ENCODE assay signal across 9 cellular contexts in genomic region chr4:1714303-1715001, GRCh38. TPM values are rescaled to one million over a fixed set of nuclear protein-coding genes. Genes with fewer than 3 reads are reported as not detected.
A peak's percentile ranks its signal among the peaks of the same experiment; 100 is the strongest.
DNase-seq lines count a peak whose midpoint lies in the region; ATAC-seq, FAIRE-seq and TF ChIP-seq lines count a peak whose summit lies in the region.
"Had no signal": no experiment of that assay in that cellular context is flagged by ENCODE, and none has a peak within 500 bp of the region (broad histone marks: within the 10 kb centered on the region; RNA-seq: fewer than 3 reads in every experiment).

No MANE protein-coding gene starts in this region.

- no peak overlapping the region for H2AFZ ChIP-seq in GM12878 (ENCODE audit: control insufficient read depth, low read depth, low read length)

- peaks cover 4% of the 10 kb centered on the region for H4K20me1 ChIP-seq in GM12878 (ENCODE audit: control insufficient read depth, insufficient read depth)

- peak overlapping the region; percentile 99 for H3K27ac ChIP-seq in GM12878 (ENCODE audit: control insufficient read depth, insufficient read depth)

- H3K27me3 Mint-ChIP-seq in activated CD4-positive, alpha-beta T cell treated with anti-CD3 and anti-CD28 coated beads, Interleukin-2, amount 10 ng/mL, durations not matched to agents 7 days and 5 days = no peaks in the 10 kb centered on the region
- no peaks in the 10 kb centered on the region for H3K27me3 Mint-ChIP-seq in stimulated activated memory B cell treated with anti-CD40 and anti-IgM and Interleukin-4, amounts not matched to agents 10 μg/mL and 1 μg/mL and 100 μg/mL, for 72 hours

- H3K4me3 ChIP-seq in GM12878 = peak overlapping the region; percentile 98

- WGBS in GM12878 (ENCODE audit: insufficient coverage, insufficient replicate concordance, low lambda C conversion rate, missing lambda C conversion rate) = 15% methylated on average over 9 of the region's 9 CpGs

- SMC1A ChIA-PET in GM12878 (lab: Charles Lee; ENCODE audit: uncharacterized antibody, unreplicated experiment) = interaction anchor here (0.7 to 1.3 kb wide), 3 partner anchors 8 to 21 kb away, joined by 3 to 4 read pairs (median 3); no protein-coding TSS in a partner anchor

- in situ Hi-C loops in GM12878 (cut with MboI) = no loop called here

- H3K4me1 Mint-ChIP-seq in activated CD4-positive, alpha-beta T cell treated with anti-CD3 and anti-CD28 coated beads, Interleukin-2, amount 10 ng/mL, durations not matched to agents 7 days and 5 days = peaks cover 60% of the 10 kb centered on the region
- peaks cover 84% of the 10 kb centered on the region for H3K4me1 Mint-ChIP-seq in stimulated activated memory B cell treated with anti-CD40 and anti-IgM and Interleukin-4, amounts not matched to agents 10 μg/mL and 1 μg/mL and 100 μg/mL, for 72 hours

- no peaks in the 10 kb centered on the region for H3K9me3 Mint-ChIP-seq in activated CD4-positive, alpha-beta T cell treated with anti-CD3 and anti-CD28 coated beads, Interleukin-2, amount 10 ng/mL, durations not matched to agents 7 days and 5 days
- no peaks in the 10 kb centered on the region for H3K9me3 Mint-ChIP-seq in stimulated activated memory B cell treated with anti-CD40 and anti-IgM and Interleukin-4, amounts not matched to agents 10 μg/mL and 1 μg/mL and 100 μg/mL, for 72 hours

- no peak for DNase-seq in activated CD4-positive, alpha-beta T cell treated with anti-CD3 and anti-CD28 coated beads, Interleukin-2, amount 10 ng/mL, durations not matched to agents 7 days and 5 days
- DNase-seq in activated CD4-positive, alpha-beta T cell treated with anti-CD3 and anti-CD28 coated beads for 1 hour = no peak
- DNase-seq in NCI-H526 treated with DMSO at 0.1 percent for 48 hours (lab: John Stamatoyannopoulos, UW) (peak; percentile 52), GM12878 (ENCODE audit: low read depth, low spot score) (no peak), cerebellum (ENCODE audit: low spot score) (no peak), HuH-7.5 (ENCODE audit: low spot score) (no peak), medulla oblongata (ENCODE audit: extremely low spot score) (no peak)

- peak overlapping the region; percentile 96 for H3K4me3 Mint-ChIP-seq in activated CD4-positive, alpha-beta T cell treated with anti-CD3 and anti-CD28 coated beads, Interleukin-2, amount 10 ng/mL, durations not matched to agents 7 days and 5 days
- peak overlapping the region; percentile 99 for H3K4me3 Mint-ChIP-seq in stimulated activated memory B cell treated with anti-CD40 and anti-IgM and Interleukin-4, amounts not matched to agents 10 μg/mL and 1 μg/mL and 100 μg/mL, for 72 hours

- no peak for TF ChIP-seq EP300 in GM12878 (IDR thresholded peaks at IDR 0.05; ENCODE audit: borderline replicate concordance in 1 of 2, control insufficient read depth in 1 of 2, low read depth in 2 of 2, low read length in 2 of 2)

- intact Hi-C loops in GM12878 (cut with micrococcal nuclease; ENCODE audit: unreplicated experiment) = loop anchor here (5.0 kb wide), 1 partner anchor 158 kb away; the partner anchor contains the start of gene NSD2

- no peak for TF ChIP-seq RAD21 in GM12878 (IDR thresholded peaks at IDR 0.05; ENCODE audit: insufficient read depth, low read depth, low read length)

- peak overlapping the region; percentile 97 for H3K9ac ChIP-seq in GM12878 (ENCODE audit: control insufficient read depth, insufficient read depth, low read length)

- peaks cover 70% of the 10 kb centered on the region for H3K79me2 ChIP-seq in GM12878 (ENCODE audit: control insufficient read depth, insufficient read depth, low read length)

- H3K9me3 ChIP-seq in GM12878 (replicated peaks; ENCODE audit: control insufficient read depth, insufficient read depth, low read length) = no peaks in the 10 kb centered on the region

- ATAC-seq in GM12878 = peak; percentile 7
- ATAC-seq in stimulated activated memory B cell treated with anti-CD40 and anti-IgM and Interleukin-4, amounts not matched to agents 10 μg/mL and 1 μg/mL and 100 μg/mL, for 72 hours = no peak

- H3K4me1 ChIP-seq in GM12878 (ENCODE audit: control insufficient read depth, insufficient read depth, low read length) = peaks cover 31% of the 10 kb centered on the region

- CTCF ChIA-PET in activated CD4-positive, alpha-beta T cell treated with anti-CD3 and anti-CD28 coated beads, Interleukin-2, amount 10 ng/mL, durations not matched to agents 7 days and 5 days (lab: Charles Lee) = interaction anchor here (1.1 to 1.2 kb wide), 2 partner anchors 11 to 21 kb away, joined by 3 to 4 read pairs; no protein-coding TSS in a partner anchor
- CTCF ChIA-PET in GM12878 (lab: Yijun Ruan, JAX) = interaction anchor here (1.4 to 16.2 kb wide), 2 partner anchors 9 to 21 kb away, joined by 6 to 258 read pairs; no protein-coding TSS in a partner anchor

- no peak for TF ChIP-seq POLR2A in GM12878 (IDR thresholded peaks at IDR 0.05; ENCODE audit: low read depth, low read length)

- no peak for FAIRE-seq in GM12878 (lab: Jason Lieb, UNC)
- FAIRE-seq: HTR-8/SVneo had no signal

- POLR2A ChIA-PET in activated CD4-positive, alpha-beta T cell treated with anti-CD3 and anti-CD28 coated beads, Interleukin-2, amount 10 ng/mL, durations not matched to agents 7 days and 5 days (lab: Charles Lee) = no interaction called here
- POLR2A ChIA-PET in GM12878 (lab: Charles Lee) = interaction anchor here (0.6 to 3.4 kb wide), 5 partner anchors 8 to 822 kb away, joined by 3 to 34 read pairs (median 4); partner anchors contain the start of genes TACC3 and TMEM129

- RAD21 ChIA-PET in GM12878 (lab: Charles Lee; ENCODE audit: unreplicated experiment) = interaction anchor here (0.8 to 2.5 kb wide), 4 partner anchors 9 to 21 kb away, joined by 3 to 14 read pairs (median 4); no protein-coding TSS in a partner anchor

- peaks cover 4 to 9% of the 10 kb centered on the region in 2 experiments for H3K36me3 ChIP-seq in GM12878 (ENCODE audit: control insufficient read depth in 2 of 2, insufficient read depth in 2 of 2, low read length in 1 of 2)

- H3K4me2 ChIP-seq in GM12878 (ENCODE audit: control insufficient read depth, insufficient read depth) = peak overlapping the region; percentile 98

- no TSS peak for BruUV-seq in GM12878 (replicated peaks; lab: Mats Ljungman, UMichigan)

- no peaks in the 10 kb centered on the region for H3K27me3 ChIP-seq in GM12878 (replicated peaks in 1 of 2; ENCODE audit: control insufficient read depth in 2 of 2, insufficient read depth in 2 of 2, low read length in 1 of 2)

- TF ChIP-seq CTCF in GM12878 (IDR thresholded peaks at IDR 0.05 in 2 of 3, conservative IDR thresholded peaks at IDR 0.05 in 1 of 3; ENCODE audit: control insufficient read depth in 2 of 3, extremely low read depth in 1 of 3, insufficient read depth in 1 of 3, low read depth in 3 of 3, low read length in 3 of 3) = no peak

- peaks cover 37% of the 10 kb centered on the region for H3K36me3 Mint-ChIP-seq in activated CD4-positive, alpha-beta T cell treated with anti-CD3 and anti-CD28 coated beads, Interleukin-2, amount 10 ng/mL, durations not matched to agents 7 days and 5 days (ENCODE audit: low read depth)
- peaks cover 17% of the 10 kb centered on the region for H3K36me3 Mint-ChIP-seq in stimulated activated memory B cell treated with anti-CD40 and anti-IgM and Interleukin-4, amounts not matched to agents 10 μg/mL and 1 μg/mL and 100 μg/mL, for 72 hours

- H3K27ac Mint-ChIP-seq in activated CD4-positive, alpha-beta T cell treated with anti-CD3 and anti-CD28 coated beads, Interleukin-2, amount 10 ng/mL, durations not matched to agents 7 days and 5 days = peak overlapping the region; percentile 96
- H3K27ac Mint-ChIP-seq in stimulated activated memory B cell treated with anti-CD40 and anti-IgM and Interleukin-4, amounts not matched to agents 10 μg/mL and 1 μg/mL and 100 μg/mL, for 72 hours = peak overlapping the region; percentile 96

RNA-seq across cellular contexts. Expression of gene SLBP, which starts 2.3 kb away (rescaled TPM):
- 100 to 1,000 TPM; 116 to 137 TPM for total RNA-seq in activated CD4-positive, alpha-beta T cell treated with anti-CD3 and anti-CD28 coated beads, Interleukin-2, amount 10 ng/mL, durations not matched to agents 7 days and 5 days
- total RNA-seq in GM12878 (2013; cell fraction: nucleolus; rRNA removed) = 19.4 and 19.5 TPM in 2 replicates
- total RNA-seq in GM12878 (2014; rRNA removed) (185 and 205 TPM in 2 replicates), GM12878 (2014; rRNA removed; fragmentation: Illumina TruSeq; extraction: Trizol) (138 and 147 TPM in 2 replicates), GM12878 (2021) (111 and 114 TPM in 2 replicates), cerebellum (25.5 TPM)
- 68.6 TPM for polyA plus RNA-seq in GM12878 (2011; ENCODE audit: low read depth)
- polyA plus RNA-seq in GM12878 (2011; rRNA removed) (168 and 247 TPM in 2 replicates), GM12878 (2014; fragmentation: Illumina TruSeq; extraction: Trizol) (206 and 227 TPM in 2 replicates), GM12878 (2014; fragmentation: Nextera tagmentation; extraction: Ambion mirVana) (100 to 1,000 TPM in 1 of 2 experiments, 10 to 100 TPM in 1; 94.4 to 101 TPM), GM12878 (2014; rRNA removed) (142 and 148 TPM in 2 replicates), GM12878 (2016; fragmentation: Nextera tagmentation; extraction: Ambion mirVana) (100 to 1,000 TPM; 277 to 278 TPM)
- 91.0 and 98.4 TPM in 2 replicates for polyA plus RNA-seq in GM12878 (2011; cell fraction: cytosol; rRNA removed)
- polyA plus RNA-seq in GM12878 (2011; cell fraction: nucleus; rRNA removed) = 60.3 and 79.5 TPM in 2 replicates
- polyA plus RNA-seq in GM12878 (2012) = 69.3 and 70.1 TPM in 2 replicates
- 64.3 and 65.5 TPM in 2 replicates for polyA minus RNA-seq in GM12878 (2011; rRNA and poly(A)+ RNA removed)
- 42.9 and 43.9 TPM in 2 replicates for polyA minus RNA-seq in GM12878 (2011; cell fraction: cytosol; rRNA and poly(A)+ RNA removed)
- polyA minus RNA-seq in GM12878 (2011; cell fraction: nucleus; rRNA and poly(A)+ RNA removed) = 13.2 and 26.1 TPM in 2 replicates

RNA-seq across cellular contexts. Expression of gene TMEM129, which starts 6.7 kb away (rescaled TPM):
- 10 to 100 TPM; 20.9 to 22.3 TPM for total RNA-seq in activated CD4-positive, alpha-beta T cell treated with anti-CD3 and anti-CD28 coated beads, Interleukin-2, amount 10 ng/mL, durations not matched to agents 7 days and 5 days
- 20.1 and 24.9 TPM in 2 replicates for total RNA-seq in GM12878 (2013; cell fraction: nucleolus; rRNA removed)
- 18.4 and 20.9 TPM in 2 replicates for total RNA-seq in GM12878 (2014; rRNA removed)
- total RNA-seq in GM12878 (2014; rRNA removed; fragmentation: Illumina TruSeq; extraction: Trizol) = 7.7 and 9.0 TPM in 2 replicates
- total RNA-seq in GM12878 (2021) = 19.3 and 20.4 TPM in 2 replicates
- polyA plus RNA-seq in GM12878 (2011; ENCODE audit: low read depth) = 3.5 TPM
- 4.0 and 8.6 TPM in 2 replicates for polyA plus RNA-seq in GM12878 (2011; rRNA removed)
- polyA plus RNA-seq in GM12878 (2011; cell fraction: cytosol; rRNA removed) = 15.0 and 28.3 TPM in 2 replicates
- 37.7 and 44.3 TPM in 2 replicates for polyA plus RNA-seq in GM12878 (2011; cell fraction: nucleus; rRNA removed)
- 10.2 and 12.3 TPM in 2 replicates for polyA plus RNA-seq in GM12878 (2012)
- 2.1 and 7.2 TPM in 2 replicates for polyA plus RNA-seq in GM12878 (2014; fragmentation: Illumina TruSeq; extraction: Trizol)
- polyA plus RNA-seq in GM12878 (2014; fragmentation: Nextera tagmentation; extraction: Ambion mirVana) = under 1 TPM; 0.19 to 0.46 TPM
- polyA plus RNA-seq in GM12878 (2014; rRNA removed) = 24.9 and 25.1 TPM in 2 replicates
- polyA plus RNA-seq in GM12878 (2016; fragmentation: Nextera tagmentation; extraction: Ambion mirVana) = 10 to 100 TPM; 17.3 to 23.2 TPM
- 6.2 and 15.6 TPM in 2 replicates for polyA minus RNA-seq in GM12878 (2011; rRNA and poly(A)+ RNA removed)
- polyA minus RNA-seq in GM12878 (2011; cell fraction: cytosol; rRNA and poly(A)+ RNA removed) = 6.4 and 6.9 TPM in 2 replicates
- polyA minus RNA-seq in GM12878 (2011; cell fraction: nucleus; rRNA and poly(A)+ RNA removed) = 7.4 and 9.1 TPM in 2 replicates
- 13.5 TPM for total RNA-seq in cerebellum

RNA-seq across cellular contexts. Expression of gene TACC3, which starts 6.9 kb away (rescaled TPM):
- 100 to 1,000 TPM; 301 to 305 TPM for total RNA-seq in activated CD4-positive, alpha-beta T cell treated with anti-CD3 and anti-CD28 coated beads, Interleukin-2, amount 10 ng/mL, durations not matched to agents 7 days and 5 days
- 45.6 and 47.9 TPM in 2 replicates for total RNA-seq in GM12878 (2013; cell fraction: nucleolus; rRNA removed)
- total RNA-seq in GM12878 (2014; rRNA removed) (48.1 and 66.7 TPM in 2 replicates), GM12878 (2014; rRNA removed; fragmentation: Illumina TruSeq; extraction: Trizol) (44.5 and 48.6 TPM in 2 replicates), GM12878 (2021) (120 and 121 TPM in 2 replicates), cerebellum (8.7 TPM)
- polyA plus RNA-seq in GM12878 (2011; ENCODE audit: low read depth) = 26.4 TPM
- polyA plus RNA-seq in GM12878 (2011; rRNA removed) (29.0 and 39.7 TPM in 2 replicates), GM12878 (2014; fragmentation: Illumina TruSeq; extraction: Trizol) (77.1 and 99.7 TPM in 2 replicates), GM12878 (2014; fragmentation: Nextera tagmentation; extraction: Ambion mirVana) (1 to 10 TPM; 2.8 to 8.1 TPM), GM12878 (2014; rRNA removed) (79.9 and 99.2 TPM in 2 replicates), GM12878 (2016; fragmentation: Nextera tagmentation; extraction: Ambion mirVana) (100 to 1,000 TPM; 103 to 115 TPM)
- 48.5 and 50.4 TPM in 2 replicates for polyA plus RNA-seq in GM12878 (2011; cell fraction: cytosol; rRNA removed)
- polyA plus RNA-seq in GM12878 (2011; cell fraction: nucleus; rRNA removed) = 145 and 206 TPM in 2 replicates
- polyA plus RNA-seq in GM12878 (2012) = 58.5 and 64.0 TPM in 2 replicates
- 10.1 and 26.4 TPM in 2 replicates for polyA minus RNA-seq in GM12878 (2011; rRNA and poly(A)+ RNA removed)
- 17.0 and 25.1 TPM in 2 replicates for polyA minus RNA-seq in GM12878 (2011; cell fraction: cytosol; rRNA and poly(A)+ RNA removed)
- 17.8 and 34.8 TPM in 2 replicates for polyA minus RNA-seq in GM12878 (2011; cell fraction: nucleus; rRNA and poly(A)+ RNA removed)

RNA-seq across cellular contexts. Expression of gene FAM53A, which starts 30.3 kb away (rescaled TPM):
- total RNA-seq in activated CD4-positive, alpha-beta T cell treated with anti-CD3 and anti-CD28 coated beads, Interleukin-2, amount 10 ng/mL, durations not matched to agents 7 days and 5 days = 1 to 10 TPM in 1 of 2 experiments, under 1 TPM in 1; 0.99 to 1.6 TPM
- 1.7 and 1.9 TPM in 2 replicates for total RNA-seq in GM12878 (2013; cell fraction: nucleolus; rRNA removed)
- total RNA-seq in GM12878 (2014; rRNA removed) (0.40 and 1.4 TPM in 2 replicates), GM12878 (2014; rRNA removed; fragmentation: Illumina TruSeq; extraction: Trizol) (0.32 and 0.40 TPM in 2 replicates), GM12878 (2021) (0.77 and 0.87 TPM in 2 replicates), cerebellum (1.6 TPM)
- polyA plus RNA-seq in GM12878 (2011; ENCODE audit: low read depth) = not detected
- polyA plus RNA-seq in GM12878 (2011; rRNA removed) (0.30 and 0.37 TPM in 2 replicates), GM12878 (2014; fragmentation: Illumina TruSeq; extraction: Trizol) (0.09 TPM in 1 of 2 replicates, not detected in the other), GM12878 (2014; fragmentation: Nextera tagmentation; extraction: Ambion mirVana) (under 1 TPM in 1 of 2 experiments, not detected in 1; 0.02 TPM), GM12878 (2014; rRNA removed) (0.44 and 1.3 TPM in 2 replicates), GM12878 (2016; fragmentation: Nextera tagmentation; extraction: Ambion mirVana) (under 1 TPM in 1 of 2 experiments, not detected in 1; 0.32 TPM)
- polyA plus RNA-seq in GM12878 (2011; cell fraction: cytosol; rRNA removed) = 0.54 and 0.64 TPM in 2 replicates
- 0.88 and 1.4 TPM in 2 replicates for polyA plus RNA-seq in GM12878 (2011; cell fraction: nucleus; rRNA removed)
- polyA plus RNA-seq in GM12878 (2012) = 0.66 and 1.7 TPM in 2 replicates
- 0.44 and 0.77 TPM in 2 replicates for polyA minus RNA-seq in GM12878 (2011; rRNA and poly(A)+ RNA removed)
- not detected in 2 replicates for polyA minus RNA-seq in GM12878 (2011; cell fraction: cytosol; rRNA and poly(A)+ RNA removed)
- polyA minus RNA-seq in GM12878 (2011; cell fraction: nucleus; rRNA and poly(A)+ RNA removed) = 0.60 and 0.86 TPM in 2 replicates
